Comparison of ENCODE assay signal across 10 cellular contexts in genomic region chr2:69554981-69555380, GRCh38.
DNase-seq lines count a peak whose midpoint lies in the region; ATAC-seq lines count a peak whose summit lies in the region.
"Had no signal": no experiment of that assay in that cellular context is flagged by ENCODE, and none has a peak within 500 bp of the region (broad histone marks: within the 10 kb centered on the region; RNA-seq: fewer than 3 reads in every experiment).

No MANE protein-coding gene starts in this region.

- H3K9me3 Mint-ChIP-seq in CD4-positive, alpha-beta memory T cell = no peaks in the 10 kb centered on the region
- no peaks in the 10 kb centered on the region for H3K9me3 Mint-ChIP-seq in activated naive CD8-positive, alpha-beta T cell treated with anti-CD3 and anti-CD28 coated beads, Interleukin-2, amount 10 ng/mL, durations not matched to agents 7 days and 5 days

- POLR2A ChIA-PET in CD4-positive, alpha-beta memory T cell (lab: Charles Lee; ENCODE audit: partially characterized antibody) = interaction anchor here (1.0 to 1.6 kb wide), 2 partner anchors 9 to 207 kb away, joined by 3 to 4 read pairs; no protein-coding TSS in a partner anchor
- POLR2A ChIA-PET in activated naive CD8-positive, alpha-beta T cell treated with anti-CD3 and anti-CD28 coated beads, Interleukin-2, amount 10 ng/mL, durations not matched to agents 7 days and 5 days (lab: Charles Lee) = no interaction called here

- H3K27ac ChIP-seq in CD4-positive, alpha-beta memory T cell (ENCODE audit: low read depth, low read length) = no peak overlapping the region
- H3K27ac ChIP-seq: SJSA1 had no signal

- H3K4me1 Mint-ChIP-seq in CD4-positive, alpha-beta memory T cell = peaks cover 48 to 85% (median 67%) of the 10 kb centered on the region in 4 donors
- H3K4me1 Mint-ChIP-seq in activated naive CD8-positive, alpha-beta T cell treated with anti-CD3 and anti-CD28 coated beads, Interleukin-2, amount 10 ng/mL, durations not matched to agents 7 days and 5 days = peaks cover 25% of the 10 kb centered on the region

- no peaks in the 10 kb centered on the region for H3K27me3 ChIP-seq in CD4-positive, alpha-beta memory T cell (ENCODE audit: insufficient read depth, low read length)
- no peaks in the 10 kb centered on the region for H3K27me3 ChIP-seq in H7 (ENCODE audit: control insufficient read depth, insufficient read depth, low read length)
- H3K27me3 ChIP-seq: SJSA1 had no signal

- no peaks in the 10 kb centered on the region for H3K36me3 ChIP-seq in CD4-positive, alpha-beta memory T cell (ENCODE audit: insufficient read depth, low read length)
- H3K36me3 ChIP-seq in H7 (replicated peaks; ENCODE audit: control insufficient read depth, insufficient read depth, low read length) = no peaks in the 10 kb centered on the region

- DNase-seq in CD4-positive, alpha-beta memory T cell = no peak
- DNase-seq in activated naive CD8-positive, alpha-beta T cell treated with anti-CD3 and anti-CD28 coated beads, Interleukin-2, amount 10 ng/mL, durations not matched to agents 7 days and 5 days = no peak
- DNase-seq in medulla oblongata (ENCODE audit: extremely low spot score) (peak; percentile 69), glomerular visceral epithelial cell (ENCODE audit: extremely low spot score) (no peak), H7 (no peak)
- DNase-seq in stimulated activated naive CD4-positive, alpha-beta T cell treated with Interleukin-2 at 50 U/mL for 16 hours (lab: John Stamatoyannopoulos, UW) = no peak
- DNase-seq: amniotic stem cell had no signal

- H3K4me3 ChIP-seq in CD4-positive, alpha-beta memory T cell (ENCODE audit: low read length in 2 of 2) = no peak overlapping the region
- H3K4me3 ChIP-seq in H7 (ENCODE audit: insufficient read depth, low read depth, low read length) = no peak overlapping the region
- H3K4me3 ChIP-seq: SJSA1 had no signal

- peak overlapping the region; percentile 17 to 68 (median 38) for H3K27ac Mint-ChIP-seq in CD4-positive, alpha-beta memory T cell
- H3K27ac Mint-ChIP-seq in activated naive CD8-positive, alpha-beta T cell treated with anti-CD3 and anti-CD28 coated beads, Interleukin-2, amount 10 ng/mL, durations not matched to agents 7 days and 5 days = peak overlapping the region; percentile 77

- peak overlapping the region in 6 of 8 donors; percentile 0 to 75 (median 34) for H3K4me3 Mint-ChIP-seq in CD4-positive, alpha-beta memory T cell
- H3K4me3 Mint-ChIP-seq in activated naive CD8-positive, alpha-beta T cell treated with anti-CD3 and anti-CD28 coated beads, Interleukin-2, amount 10 ng/mL, durations not matched to agents 7 days and 5 days = no peak overlapping the region

- peaks cover 29 to 46% of the 10 kb centered on the region in 2 donors for H3K36me3 Mint-ChIP-seq in CD4-positive, alpha-beta memory T cell
- H3K36me3 Mint-ChIP-seq in activated naive CD8-positive, alpha-beta T cell treated with anti-CD3 and anti-CD28 coated beads, Interleukin-2, amount 10 ng/mL, durations not matched to agents 7 days and 5 days = peaks cover 36% of the 10 kb centered on the region

- CTCF ChIA-PET in CD4-positive, alpha-beta memory T cell (lab: Charles Lee; ENCODE audit: partially characterized antibody) = interaction anchor here (1.0 to 1.4 kb wide), 5 partner anchors 10 to 170 kb away, joined by 3 to 13 read pairs (median 4); no protein-coding TSS in a partner anchor

- intact Hi-C loops in CD4-positive, alpha-beta memory T cell (cut with micrococcal nuclease) = no loop called here

- ATAC-seq in HG02610 (IDR thresholded peaks at IDR 0.05; ENCODE audit: unreplicated experiment) = peak; percentile 84
- ATAC-seq in activated naive CD8-positive, alpha-beta T cell treated with anti-CD3 and anti-CD28 coated beads, Interleukin-2, amount 10 ng/mL, durations not matched to agents 7 days and 5 days (ENCODE audit: low read depth) = peak; percentile 58
- ATAC-seq in HG02588 (IDR thresholded peaks at IDR 0.05; ENCODE audit: unreplicated experiment) = no peak

- H3K9me3 ChIP-seq in CD4-positive, alpha-beta memory T cell (ENCODE audit: control insufficient read depth in 1 of 2, low read length in 2 of 2) = no peaks in the 10 kb centered on the region
- H3K9me3 ChIP-seq: SJSA1 had no signal

- H3K4me1 ChIP-seq in CD4-positive, alpha-beta memory T cell (ENCODE audit: insufficient read depth, low read length) = peaks cover 55% of the 10 kb centered on the region

- no peaks in the 10 kb centered on the region for H3K27me3 Mint-ChIP-seq in CD4-positive, alpha-beta memory T cell
- no peaks in the 10 kb centered on the region for H3K27me3 Mint-ChIP-seq in activated naive CD8-positive, alpha-beta T cell treated with anti-CD3 and anti-CD28 coated beads, Interleukin-2, amount 10 ng/mL, durations not matched to agents 7 days and 5 days
